ENCODE assay signal across 12 cellular contexts in genomic region chr2:57893347-57893746, GRCh38.
A peak's percentile ranks its signal among the peaks of the same experiment; 100 is the strongest.
DNase-seq lines count a peak whose midpoint lies in the region; ATAC-seq, FAIRE-seq and TF ChIP-seq lines count a peak whose summit lies in the region.
"Had no signal": no experiment of that assay in that cellular context is flagged by ENCODE, and none has a peak within 500 bp of the region (broad histone marks: within the 10 kb centered on the region; RNA-seq: fewer than 3 reads in every experiment).

No MANE protein-coding gene starts in this region.

- H3K27me3 ChIP-seq in Caco-2 (replicated peaks; ENCODE audit: control insufficient read depth, insufficient read depth, low read length) (no peaks in the 10 kb centered on the region), WERI-Rb-1 (ENCODE audit: insufficient read depth, low read depth, severe bottlenecking) (no peaks in the 10 kb centered on the region)

- H3K4me3 ChIP-seq in Caco-2 (ENCODE audit: low read depth, low read length) (no peak overlapping the region), SK-N-MC (no peak overlapping the region), WERI-Rb-1 (ENCODE audit: low read depth, low read length) (no peak overlapping the region)

- H3K4me1 ChIP-seq in Caco-2, result peaks cover 21% of the 10 kb centered on the region

- FAIRE-seq in GM12892 (lab: Jason Lieb, UNC), result peak; percentile 75
- FAIRE-seq in frontal cortex (lab: Jason Lieb, UNC), result no peak
- FAIRE-seq: A204.1 had no signal

- peak overlapping the region; percentile 76 for H3K27ac Mint-ChIP-seq in Caco-2 (ENCODE audit: unreplicated experiment)
- peak overlapping the region; percentile 85 for H3K27ac Mint-ChIP-seq in stimulated activated naive B cell treated with anti-CD40 and anti-IgM and Interleukin-4, amounts not matched to agents 10 μg/mL and 1 μg/mL and 100 μg/mL, for 72 hours
- H3K27ac Mint-ChIP-seq: CD8-positive, alpha-beta memory T cell had no signal

- no peak for ATAC-seq in stimulated activated naive B cell treated with anti-CD40 and anti-IgM and Interleukin-4, amounts not matched to agents 10 μg/mL and 1 μg/mL and 100 μg/mL, for 72 hours (replicated peaks)

- H3K27ac ChIP-seq in SK-N-MC (0 out of 2 replicates have a peak overlapping the region, but pooled peaks have one; percentile 67), WERI-Rb-1 (no peak overlapping the region)
- H3K27ac ChIP-seq: KMS-11 had no signal

- H3K36me3 ChIP-seq in Caco-2 (ENCODE audit: control insufficient read depth, insufficient read depth, low read length), result no peaks in the 10 kb centered on the region
- H3K36me3 ChIP-seq in SK-N-MC (ENCODE audit: insufficient read depth, low read length), result no peaks in the 10 kb centered on the region
- H3K36me3 ChIP-seq in WERI-Rb-1, result no peaks in the 10 kb centered on the region

- BruUV-seq in Caco-2 (replicated peaks; lab: Mats Ljungman, UMichigan), result no TSS peak

- TF ChIP-seq POLR2A in GM12892 (IDR thresholded peaks at IDR 0.05; ENCODE audit: low read depth, low read length), result no peak

- TF ChIP-seq CTCF in Caco-2 (IDR thresholded peaks at IDR 0.05; ENCODE audit: insufficient read depth in 1 of 2, low read depth in 1 of 2, low read length in 1 of 2, severe bottlenecking in 1 of 2, unreplicated experiment in 1 of 2), result no peak
- TF ChIP-seq CTCF in WERI-Rb-1 (IDR thresholded peaks at IDR 0.05; ENCODE audit: low read depth, low read length), result no peak

- no peaks in the 10 kb centered on the region for H3K9me3 ChIP-seq in Caco-2
- H3K9me3 ChIP-seq in SK-N-MC (ENCODE audit: low read depth, low read length), result no peaks in the 10 kb centered on the region
- no peaks in the 10 kb centered on the region for H3K9me3 ChIP-seq in WERI-Rb-1 (ENCODE audit: severe bottlenecking)

- H3K4me1 Mint-ChIP-seq in Caco-2 (ENCODE audit: low read depth, unreplicated experiment), result peaks cover 24% of the 10 kb centered on the region
- peaks cover 22 to 41% of the 10 kb centered on the region in 2 donors for H3K4me1 Mint-ChIP-seq in stimulated activated naive B cell treated with anti-CD40 and anti-IgM and Interleukin-4, amounts not matched to agents 10 μg/mL and 1 μg/mL and 100 μg/mL, for 72 hours

- POLR2A ChIA-PET in Caco-2 (lab: Charles Lee), result no interaction called here

- DNase-seq in Caco-2, result no peak
- DNase-seq in GM12892 (ENCODE audit: insufficient read length), result no peak
- DNase-seq in SK-N-MC (ENCODE audit: low read depth, low spot score), result no peak
- no peak for DNase-seq in stimulated activated naive B cell treated with anti-CD40 and anti-IgM and Interleukin-4, amounts not matched to agents 10 μg/mL and 1 μg/mL and 100 μg/mL, for 72 hours
- DNase-seq in RKO (ENCODE audit: low spot score), result no peak
- DNase-seq in frontal cortex (ENCODE audit: low spot score in 2 of 2), result no peak
- no peak for DNase-seq in WERI-Rb-1
- DNase-seq: CD8-positive, alpha-beta memory T cell; DMS 273 treated with DMSO at 0.1 percent for 48 hours; HCEC 1CT had no signal

- CTCF ChIA-PET in Caco-2 (lab: Charles Lee), result no interaction called here

- H3K36me3 Mint-ChIP-seq in Caco-2 (ENCODE audit: insufficient read depth, unreplicated experiment), result peaks cover 8% of the 10 kb centered on the region
- H3K36me3 Mint-ChIP-seq in stimulated activated naive B cell treated with anti-CD40 and anti-IgM and Interleukin-4, amounts not matched to agents 10 μg/mL and 1 μg/mL and 100 μg/mL, for 72 hours, result peaks cover 0 to 2% of the 10 kb centered on the region in 2 donors
- H3K36me3 Mint-ChIP-seq: CD8-positive, alpha-beta memory T cell had no signal

- no peak overlapping the region for H3K9ac ChIP-seq in SK-N-MC (ENCODE audit: insufficient read length)
- H3K9ac ChIP-seq: KMS-11 had no signal

- H3K4me3 Mint-ChIP-seq in Caco-2 (ENCODE audit: unreplicated experiment), result peak overlapping the region; percentile 65
- H3K4me3 Mint-ChIP-seq in stimulated activated naive B cell treated with anti-CD40 and anti-IgM and Interleukin-4, amounts not matched to agents 10 μg/mL and 1 μg/mL and 100 μg/mL, for 72 hours, result peak overlapping the region; percentile 4 to 62
- H3K4me3 Mint-ChIP-seq: CD8-positive, alpha-beta memory T cell had no signal

- intact Hi-C loops in Caco-2 (cut with micrococcal nuclease; ENCODE audit: unreplicated experiment), result loop anchor here (1.0 to 5.0 kb wide), 2 partner anchors 11 to 131 kb away; no protein-coding TSS in a partner anchor

- no peaks in the 10 kb centered on the region for H3K27me3 Mint-ChIP-seq in Caco-2 (ENCODE audit: insufficient read depth, unreplicated experiment)
- no peaks in the 10 kb centered on the region for H3K27me3 Mint-ChIP-seq in stimulated activated naive B cell treated with anti-CD40 and anti-IgM and Interleukin-4, amounts not matched to agents 10 μg/mL and 1 μg/mL and 100 μg/mL, for 72 hours
- H3K27me3 Mint-ChIP-seq: CD8-positive, alpha-beta memory T cell had no signal

- no peaks in the 10 kb centered on the region for H3K9me3 Mint-ChIP-seq in Caco-2 (ENCODE audit: unreplicated experiment)
- H3K9me3 Mint-ChIP-seq in stimulated activated naive B cell treated with anti-CD40 and anti-IgM and Interleukin-4, amounts not matched to agents 10 μg/mL and 1 μg/mL and 100 μg/mL, for 72 hours, result peaks cover 0 to 2% of the 10 kb centered on the region in 2 donors
- H3K9me3 Mint-ChIP-seq: CD8-positive, alpha-beta memory T cell had no signal
